Comparison of ENCODE assay signal across 8 cellular contexts in the genomic region with DNA sequence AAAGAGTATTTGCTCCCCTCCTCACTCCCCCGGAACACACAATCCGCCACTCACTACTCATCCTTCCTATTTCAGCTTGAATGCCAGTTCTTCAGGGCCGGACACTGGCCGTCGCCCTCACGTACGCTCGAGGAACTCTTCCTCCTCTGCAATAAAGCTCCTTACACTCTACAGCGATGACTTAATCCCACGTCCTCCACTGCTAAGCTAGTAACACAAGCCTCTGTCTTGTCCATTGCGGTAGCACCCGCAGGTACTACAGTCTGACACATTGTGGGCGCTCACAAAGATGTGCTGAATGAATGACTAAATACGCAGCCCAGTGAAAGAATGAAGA. TPM values are rescaled to one million over a fixed set of nuclear protein-coding genes. Genes with fewer than 3 reads are reported as not detected.
DNase-seq lines count a peak whose midpoint lies in the region; ATAC-seq and TF ChIP-seq lines count a peak whose summit lies in the region.

No MANE protein-coding gene starts in this region.

- no peak overlapping the region for H3K18ac ChIP-seq in mesendoderm (ENCODE audit: low read length)

- H2BK15ac ChIP-seq in mesendoderm (replicated peaks; ENCODE audit: low read depth): no peak overlapping the region

- no peak overlapping the region for H3K27ac ChIP-seq in mesendoderm (ENCODE audit: low read depth, low read length)

- H4K8ac ChIP-seq in mesendoderm (ENCODE audit: low read depth, low read length): no peak overlapping the region

- H3K79me2 ChIP-seq in mesendoderm (ENCODE audit: control insufficient read depth, insufficient read depth, low read length): peaks cover 33% of the 10 kb centered on the region

- H3K4me1 ChIP-seq in mesendoderm (ENCODE audit: control insufficient read depth, low read depth, low read length): peaks cover 33% of the 10 kb centered on the region

- H2BK120ac ChIP-seq in mesendoderm (ENCODE audit: low read depth, low read length): no peak overlapping the region

- peak overlapping the region; percentile 35 for H3K4me2 ChIP-seq in mesendoderm (ENCODE audit: low read length)

- H3K4ac ChIP-seq in mesendoderm (ENCODE audit: low read depth, low read length): no peak overlapping the region

- peaks cover 12% of the 10 kb centered on the region for H3K79me1 ChIP-seq in mesendoderm (ENCODE audit: low read length)

- peak overlapping the region; percentile 21 for H3K9ac ChIP-seq in mesendoderm (ENCODE audit: low read length)

- peak; percentile 58 for DNase-seq in AG08395 (ENCODE audit: low spot score)
- DNase-seq in astrocyte of the spinal cord (ENCODE audit: low read depth, low spot score): no peak
- no peak for DNase-seq in mesendoderm
- DNase-seq in CD1c-positive myeloid dendritic cell (ENCODE audit: extremely low spot score): no peak
- no peak for DNase-seq in kidney tubule cell (ENCODE audit: low spot score)

- H2BK5ac ChIP-seq in mesendoderm (ENCODE audit: low read length): peak overlapping the region; percentile 7

- peak overlapping the region; percentile 97 for H2AK5ac ChIP-seq in mesendoderm (ENCODE audit: low read length)

- no peak overlapping the region for H4K5ac ChIP-seq in mesendoderm (ENCODE audit: low read length)

- no peaks in the 10 kb centered on the region for H3K36me3 ChIP-seq in mesendoderm (ENCODE audit: control insufficient read depth, insufficient read depth, low read length)

- H3K4me3 ChIP-seq in astrocyte of the spinal cord (ENCODE audit: low read depth, low read length): peak overlapping the region; percentile 15
- no peak overlapping the region for H3K4me3 ChIP-seq in mesendoderm (ENCODE audit: low read length)

- no peak overlapping the region for H3K23ac ChIP-seq in mesendoderm (ENCODE audit: low read length)

- H3K56ac ChIP-seq in mesendoderm (ENCODE audit: low read length): peak overlapping the region; percentile 79

- ATAC-seq in HG02870 (IDR thresholded peaks at IDR 0.05; ENCODE audit: unreplicated experiment): peak; percentile 12
- no peak for ATAC-seq in HG02571 (IDR thresholded peaks at IDR 0.05; ENCODE audit: unreplicated experiment)
- ATAC-seq in HG02678 (IDR thresholded peaks at IDR 0.05; ENCODE audit: unreplicated experiment): no peak

- in situ Hi-C loops in astrocyte of the spinal cord (cut with HindIII; ENCODE audit: low sequenced_read_pairs): no loop called here

- H3K27me3 ChIP-seq in mesendoderm (ENCODE audit: insufficient read depth, low read length, poor library complexity): peaks cover 2% of the 10 kb centered on the region

- no CpG with 5 or more reads among the region's 14 CpGs for WGBS in mesendoderm (ENCODE audit: extremely low coverage, insufficient coverage, low lambda C conversion rate)

- TF ChIP-seq CTCF in astrocyte of the spinal cord (IDR thresholded peaks at IDR 0.05; ENCODE audit: low read depth, low read length): no peak

RNA-seq across cellular contexts. Expression of gene EPHB3, which starts 0.6 kb away (rescaled TPM):
- 2.4 TPM for polyA plus RNA-seq in mesendoderm (2013, experiment 1 of 2)
- polyA plus RNA-seq in mesendoderm (2013, experiment 2 of 2): 1.9 TPM
